Comparison of ENCODE assay signal across 1 cellular context in genomic region chr2:28709101-28709500, GRCh38.
TF ChIP-seq lines count a peak whose summit lies in the region.

No MANE protein-coding gene starts in this region.

TF ChIP-seq in HepG2, 621 proteins besides CTCF, POLR2A, EP300 and RAD21 (continued from another document):
- TF ChIP-seq, protein P1, sequence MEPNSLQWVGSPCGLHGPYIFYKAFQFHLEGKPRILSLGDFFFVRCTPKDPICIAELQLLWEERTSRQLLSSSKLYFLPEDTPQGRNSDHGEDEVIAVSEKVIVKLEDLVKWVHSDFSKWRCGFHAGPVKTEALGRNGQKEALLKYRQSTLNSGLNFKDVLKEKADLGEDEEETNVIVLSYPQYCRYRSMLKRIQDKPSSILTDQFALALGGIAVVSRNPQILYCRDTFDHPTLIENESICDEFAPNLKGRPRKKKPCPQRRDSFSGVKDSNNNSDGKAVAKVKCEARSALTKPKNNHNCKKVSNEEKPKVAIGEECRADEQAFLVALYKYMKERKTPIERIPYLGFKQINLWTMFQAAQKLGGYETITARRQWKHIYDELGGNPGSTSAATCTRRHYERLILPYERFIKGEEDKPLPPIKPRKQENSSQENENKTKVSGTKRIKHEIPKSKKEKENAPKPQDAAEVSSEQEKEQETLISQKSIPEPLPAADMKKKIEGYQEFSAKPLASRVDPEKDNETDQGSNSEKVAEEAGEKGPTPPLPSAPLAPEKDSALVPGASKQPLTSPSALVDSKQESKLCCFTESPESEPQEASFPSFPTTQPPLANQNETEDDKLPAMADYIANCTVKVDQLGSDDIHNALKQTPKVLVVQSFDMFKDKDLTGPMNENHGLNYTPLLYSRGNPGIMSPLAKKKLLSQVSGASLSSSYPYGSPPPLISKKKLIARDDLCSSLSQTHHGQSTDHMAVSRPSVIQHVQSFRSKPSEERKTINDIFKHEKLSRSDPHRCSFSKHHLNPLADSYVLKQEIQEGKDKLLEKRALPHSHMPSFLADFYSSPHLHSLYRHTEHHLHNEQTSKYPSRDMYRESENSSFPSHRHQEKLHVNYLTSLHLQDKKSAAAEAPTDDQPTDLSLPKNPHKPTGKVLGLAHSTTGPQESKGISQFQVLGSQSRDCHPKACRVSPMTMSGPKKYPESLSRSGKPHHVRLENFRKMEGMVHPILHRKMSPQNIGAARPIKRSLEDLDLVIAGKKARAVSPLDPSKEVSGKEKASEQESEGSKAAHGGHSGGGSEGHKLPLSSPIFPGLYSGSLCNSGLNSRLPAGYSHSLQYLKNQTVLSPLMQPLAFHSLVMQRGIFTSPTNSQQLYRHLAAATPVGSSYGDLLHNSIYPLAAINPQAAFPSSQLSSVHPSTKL (CRISPR knock-in tag; IDR thresholded peaks at IDR 0.05) = peak; percentile 68
- TF ChIP-seq ZFY (CRISPR knock-in tag; IDR thresholded peaks at IDR 0.05) (peak; percentile 44; the same call in 1 of the 2 replicates), RXRB (CRISPR knock-in tag; IDR thresholded peaks at IDR 0.05; ENCODE audit: borderline replicate concordance) (peak; percentile 24; the same call in 1 of the 2 replicates), ZNF333 (CRISPR knock-in tag; IDR thresholded peaks at IDR 0.05; ENCODE audit: borderline replicate concordance) (no peak), MAX (IDR thresholded peaks at IDR 0.05) (no peak), ZNF484 (CRISPR knock-in tag; IDR thresholded peaks at IDR 0.05; ENCODE audit: borderline replicate concordance, low read depth) (no peak), MTERF4 (CRISPR knock-in tag; IDR thresholded peaks at IDR 0.05) (no peak), RORA (CRISPR knock-in tag; IDR thresholded peaks at IDR 0.05) (no peak), PHF21A (CRISPR knock-in tag; IDR thresholded peaks at IDR 0.05) (no peak), ZBTB7A (CRISPR knock-in tag; IDR thresholded peaks at IDR 0.05) (no peak), SAP130 (CRISPR knock-in tag; IDR thresholded peaks at IDR 0.05; ENCODE audit: low read depth) (peak; percentile 56), DNMT3B (CRISPR knock-in tag; conservative IDR thresholded peaks at IDR 0.05) (0 out of 2 replicates have a peak, but pooled peaks have one; percentile 40), JUNB (CRISPR knock-in tag; IDR thresholded peaks at IDR 0.05; ENCODE audit: borderline replicate concordance) (no peak), ERF (CRISPR knock-in tag; IDR thresholded peaks at IDR 0.05) (0 out of 2 replicates have a peak, but pooled peaks have one; percentile 22), ZKSCAN5 (CRISPR knock-in tag; IDR thresholded peaks at IDR 0.05) (no peak), NFIC (IDR thresholded peaks at IDR 0.05; ENCODE audit: low read length) (no peak), ZNF263 (CRISPR knock-in tag; IDR thresholded peaks at IDR 0.05) (peak; percentile 76), FOXP1 (IDR thresholded peaks at IDR 0.05) (no peak), FOXP1 (CRISPR knock-in tag; IDR thresholded peaks at IDR 0.05) (peak; percentile 39; the same call in 1 of the 2 replicates), GMEB1 (CRISPR knock-in tag; IDR thresholded peaks at IDR 0.05; ENCODE audit: borderline replicate concordance) (0 out of 2 replicates have a peak, but pooled peaks have one; percentile 18), ZNF362 (CRISPR knock-in tag; IDR thresholded peaks at IDR 0.05; ENCODE audit: borderline replicate concordance) (no peak), CEBPG (CRISPR knock-in tag; IDR thresholded peaks at IDR 0.05) (peak; percentile 85), ZBTB7B (CRISPR knock-in tag; IDR thresholded peaks at IDR 0.05) (no peak), ZNF318 (CRISPR knock-in tag; IDR thresholded peaks at IDR 0.05) (no peak)
